ENCODE assay signal across 8 cellular contexts in the genomic region with DNA sequence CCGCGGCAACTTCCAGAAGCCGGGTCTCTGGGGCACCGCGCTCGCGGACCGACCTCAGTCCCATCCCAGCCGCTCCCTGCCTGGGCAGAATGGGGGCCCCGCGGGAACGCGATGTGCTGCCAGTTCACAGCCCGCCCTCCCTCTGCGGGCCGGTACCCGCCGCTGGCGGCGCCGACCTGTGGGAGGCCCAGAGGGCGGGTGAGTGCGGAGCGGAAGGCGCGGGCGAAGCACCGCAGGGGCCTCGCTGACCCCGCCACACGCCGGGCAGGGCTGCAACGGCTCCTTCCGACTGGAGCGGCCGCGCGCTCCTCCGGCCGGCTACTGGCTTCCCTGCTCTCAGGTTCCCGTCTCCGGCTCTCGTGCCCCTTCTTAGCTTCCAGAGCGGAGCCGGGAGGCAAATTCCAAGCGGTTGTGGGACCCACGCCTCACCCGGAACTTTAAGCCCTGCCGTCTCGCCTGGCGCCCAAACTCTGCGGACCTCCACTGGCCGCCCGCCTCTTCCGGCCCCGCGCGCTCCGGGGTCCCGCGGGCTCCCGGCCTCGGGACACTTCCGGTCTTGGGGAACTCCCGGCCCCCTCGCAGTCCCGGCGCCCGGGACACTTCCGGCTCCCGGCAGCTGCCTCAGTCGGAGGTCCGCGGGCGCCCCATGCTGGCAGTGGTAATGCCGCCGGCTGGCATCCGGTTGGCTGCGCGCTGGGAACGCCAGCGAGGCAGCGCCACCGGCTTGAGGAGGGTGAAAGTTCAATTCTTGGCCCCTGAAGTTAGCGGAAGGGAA. TPM values are rescaled to one million over a fixed set of nuclear protein-coding genes. Genes with fewer than 3 reads are reported as not detected.
DNase-seq lines count a peak whose midpoint lies in the region; ATAC-seq and TF ChIP-seq lines count a peak whose summit lies in the region.

A gene with protein sequence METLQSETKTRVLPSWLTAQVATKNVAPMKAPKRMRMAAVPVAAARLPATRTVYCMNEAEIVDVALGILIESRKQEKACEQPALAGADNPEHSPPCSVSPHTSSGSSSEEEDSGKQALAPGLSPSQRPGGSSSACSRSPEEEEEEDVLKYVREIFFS (minus strand): TSS at position 485 of the 775 bp plus-strand sequence. CDS start 1,785 bp downstream, outside the sequence.

- peak within 1 kb of the TSS; percentile 86 to 98 (median 88) for H3K4me3 ChIP-seq in right lobe of liver

- H3K4me1 ChIP-seq in right lobe of liver, result peaks cover 0 to 32% (median 7%) of the 10 kb centered on the region in 4 donors

- ATAC-seq in GM19351 (IDR thresholded peaks at IDR 0.05; ENCODE audit: unreplicated experiment) (peak; percentile 63), HG03521 (IDR thresholded peaks at IDR 0.05; ENCODE audit: unreplicated experiment) (peak; percentile 74), right lobe of liver (peak; percentile 67 to 90 (median 88))

- 0% methylated on average over 21 of the region's 85 CpGs for WGBS in right lobe of liver (ENCODE audit: insufficient coverage, low coverage, low lambda C conversion rate, missing lambda C conversion rate)

- peaks cover 0 to 28% (median 0%) of the 10 kb centered on the region in 4 donors for H3K36me3 ChIP-seq in right lobe of liver

- no peaks in the 10 kb centered on the region for H3K27me3 ChIP-seq in right lobe of liver

- peak; percentile 98 for TF ChIP-seq CTCF in C4-2B (conservative IDR thresholded peaks at IDR 0.05)
- TF ChIP-seq CTCF in right lobe of liver (IDR thresholded peaks at IDR 0.05), result peak; percentile 59 to 82 (median 70)

- TF ChIP-seq POLR2A in right lobe of liver (IDR thresholded peaks at IDR 0.05), result peak; percentile 89

- intact Hi-C loops in right lobe of liver (cut with DNase I), result no loop called here

- DNase-seq in NCI-H69 (lab: John Stamatoyannopoulos, UW) (peak; percentile 97), dermis blood vessel endothelial cell (peak; percentile 95), right lobe of liver (peak; percentile 98 to 99 (median 98))
- peak; percentile 88 for DNase-seq in activated CD4-positive, alpha-beta T cell treated with anti-CD3 and anti-CD28 coated beads, Interleukin-2, amount 50 U/mL, for 1 hour
- peak; percentile 86 to 93 for DNase-seq in stimulated activated CD4-positive, alpha-beta T cell treated with anti-CD3 and anti-CD28 coated beads, Interleukin-4, amount 100 ng/mL, for 4 hours

- no peaks in the 10 kb centered on the region for H3K9me3 ChIP-seq in right lobe of liver

- peak within 1 kb of the TSS; percentile 97 for H3K27ac ChIP-seq in C4-2B
- peak within 1 kb of the TSS; percentile 97 to 99 (median 98) for H3K27ac ChIP-seq in right lobe of liver

RNA-seq across cellular contexts. Expression of the gene that starts here (rescaled TPM):
- total RNA-seq in dermis blood vessel endothelial cell (20.8 and 29.5 TPM in 2 replicates), right lobe of liver (10 to 100 TPM; 11.5 to 17.1 (median 15.0) TPM)

Comparison
In these comparisons a context has a peak if more than half of its experiments do, and no peak if none do; other contexts are left out.
1. Peak in every context shown above with its lines: DNase-seq, ATAC-seq, H3K4me3 ChIP-seq and H3K27ac ChIP-seq.